ENCODE assay signal across 32 cellular contexts in the genomic region with DNA sequence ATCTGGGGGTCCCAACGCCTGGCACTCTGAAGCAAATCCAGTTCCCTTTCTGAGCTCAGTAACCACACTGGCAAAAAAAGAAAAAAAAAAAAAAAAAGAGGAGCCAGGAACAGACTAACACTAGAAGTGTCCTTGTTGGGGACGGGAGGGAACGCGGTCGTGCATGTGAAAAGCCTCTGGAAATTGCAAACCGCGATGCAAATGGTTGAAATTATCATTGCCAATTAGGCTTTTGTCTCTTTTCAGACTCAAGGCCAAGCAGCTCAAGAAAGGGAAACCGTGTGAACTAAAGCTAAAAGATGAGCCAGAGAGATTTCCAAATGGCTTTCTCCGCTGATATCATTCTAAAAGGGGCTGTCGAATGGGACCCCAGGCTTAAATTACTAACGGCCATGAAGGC. TPM values are rescaled to one million over a fixed set of nuclear protein-coding genes. Genes with fewer than 3 reads are reported as not detected.
DNase-seq lines count a peak whose midpoint lies in the region; ATAC-seq and TF ChIP-seq lines count a peak whose summit lies in the region.
"Had no signal": no experiment of that assay in that cellular context is flagged by ENCODE, and none has a peak within 500 bp of the region (broad histone marks: within the 10 kb centered on the region; RNA-seq: fewer than 3 reads in every experiment).

No MANE protein-coding gene starts in this region.

- H3K79me2 ChIP-seq in hepatocyte, result no peaks in the 10 kb centered on the region

- peaks cover 9% of the 10 kb centered on the region; the same call in 1 of the 2 replicates for H3K27me3 ChIP-seq in H7 (ENCODE audit: control insufficient read depth, insufficient read depth, low read length)
- H3K27me3 ChIP-seq in NT2/D1 (ENCODE audit: insufficient read depth, insufficient read length), result peaks cover 37% of the 10 kb centered on the region
- H3K27me3 ChIP-seq in hepatocyte, result peaks cover 27% of the 10 kb centered on the region
- peaks cover 0 to 48% (median 4%) of the 10 kb centered on the region in 3 donors for H3K27me3 ChIP-seq in psoas muscle (ENCODE audit: insufficient read depth in 3 of 3, low read length in 2 of 3)
- H3K27me3 ChIP-seq in gastroesophageal sphincter, result no peaks in the 10 kb centered on the region
- H3K27me3 ChIP-seq: adrenal gland, body of pancreas, Peyer's patch, tibial artery had no signal

- no peak for TF ChIP-seq POLR2A in gastroesophageal sphincter (IDR thresholded peaks at IDR 0.05)

- H3K9ac ChIP-seq in NT2/D1 (ENCODE audit: insufficient read length, low read depth), result peak overlapping the region; percentile 82

- H4K20me1 ChIP-seq in hepatocyte (ENCODE audit: insufficient read depth, poor library complexity, severe bottlenecking), result no peaks in the 10 kb centered on the region

- ATAC-seq in psoas muscle (no peak), gastroesophageal sphincter (no peak)
- ATAC-seq: activated T-helper 17 cell treated with anti-CD3 and anti-CD28 coated beads, Interleukin-2, amount 50 U/mL, for 72 hours; sciatic nerve had no signal

- peak overlapping the region; percentile 42 for H2AFZ ChIP-seq in hepatocyte

- H3K36me3 ChIP-seq in H7 (replicated peaks; ENCODE audit: control insufficient read depth, insufficient read depth, low read length) (no peaks in the 10 kb centered on the region), NT2/D1 (ENCODE audit: insufficient read depth, insufficient read length, low read length) (peaks cover 13% of the 10 kb centered on the region), hepatocyte (replicated peaks; ENCODE audit: insufficient read depth, low read depth) (no peaks in the 10 kb centered on the region), psoas muscle (ENCODE audit: insufficient read depth in 1 of 2, low read depth in 1 of 2) (no peaks in the 10 kb centered on the region), gastroesophageal sphincter (no peaks in the 10 kb centered on the region)
- H3K36me3 ChIP-seq: adrenal gland, gastrocnemius medialis, Peyer's patch had no signal

- H3K9me3 ChIP-seq in NT2/D1 (ENCODE audit: insufficient read depth, low read length) (no peaks in the 10 kb centered on the region), hepatocyte (ENCODE audit: low read depth) (no peaks in the 10 kb centered on the region), psoas muscle (no peaks in the 10 kb centered on the region), gastroesophageal sphincter (no peaks in the 10 kb centered on the region)
- H3K9me3 ChIP-seq: adrenal gland, body of pancreas, gastrocnemius medialis, Peyer's patch, tibial artery had no signal

- peak overlapping the region; percentile 78 for H3K4me2 ChIP-seq in hepatocyte

- DNase-seq in H7 (peak; percentile 55), NT2/D1 (ENCODE audit: low read depth, low spot score) (peak; percentile 82), hepatocyte (ENCODE audit: low spot score) (no peak), psoas muscle (no peak), mucosa of gallbladder (ENCODE audit: low spot score) (no peak), cortex of kidney (lab: John Stamatoyannopoulos, UW) (no peak)
- DNase-seq: activated CD8-positive, alpha-beta memory T cell treated with anti-CD3 and anti-CD28 coated beads, Interleukin-2, amount 50 U/mL, for 48 hours; activated naive CD4-positive, alpha-beta T cell treated with anti-CD3 and anti-CD28 coated beads, Interleukin-2, amount 10 ng/mL, durations not matched to agents 7 days and 5 days; EL; gastrocnemius medialis; mesenchymal stem cell; NCI-H1436; NCI-H2081; NCI-H345; NCI-H69; Peyer's patch; SHP77; stimulated activated CD4-positive, alpha-beta T cell treated with anti-CD3 and anti-CD28 coated beads, Interleukin-12 subunit alpha, Interleukin-12 subunit beta, amount 100 ng/mL, for 4 hours; stimulated activated CD4-positive, alpha-beta T cell treated with anti-CD3 and anti-CD28 coated beads, Interleukin-4, amount 100 ng/mL, for 1 hour; tibial artery had no signal

- WGBS in hepatocyte (ENCODE audit: low lambda C conversion rate, missing lambda C conversion rate), result 46% methylated on average over 11 of the region's 11 CpGs
- WGBS in psoas muscle, 3 donors, result 45 to 49% (median 49%) methylated on average over 11 of the region's 11 CpGs
- WGBS in gastroesophageal sphincter (ENCODE audit: low coverage in 1 of 2), 2 donors, result 56 to 60% methylated on average over 6 to 10 of the region's 11 CpGs

- TF ChIP-seq CTCF in hepatocyte (IDR thresholded peaks at IDR 0.05; ENCODE audit: poor library complexity) (no peak), psoas muscle (IDR thresholded peaks at IDR 0.05) (no peak), gastroesophageal sphincter (IDR thresholded peaks at IDR 0.05) (no peak)

- intact Hi-C loops in psoas muscle (cut with DNase I), result no loop called here

- TF ChIP-seq EP300 in gastroesophageal sphincter (IDR thresholded peaks at IDR 0.05), result no peak

- no peak overlapping the region for H3K27ac ChIP-seq in hepatocyte
- H3K27ac ChIP-seq in psoas muscle, result no peak overlapping the region
- no peak overlapping the region for H3K27ac ChIP-seq in gastroesophageal sphincter
- H3K27ac ChIP-seq: adrenal gland, gastrocnemius medialis, Peyer's patch had no signal

- H3K9me2 ChIP-seq in hepatocyte (replicated peaks; ENCODE audit: insufficient read depth), result no peaks in the 10 kb centered on the region

- peaks cover 23% of the 10 kb centered on the region for H3K4me1 ChIP-seq in NT2/D1 (ENCODE audit: insufficient read depth, insufficient read length)
- H3K4me1 ChIP-seq in hepatocyte (ENCODE audit: insufficient read depth), result peaks cover 20% of the 10 kb centered on the region
- no peaks in the 10 kb centered on the region for H3K4me1 ChIP-seq in psoas muscle
- peaks cover 0 to 33% (median 0%) of the 10 kb centered on the region in 3 donors for H3K4me1 ChIP-seq in gastroesophageal sphincter
- H3K4me1 ChIP-seq: adrenal gland, Peyer's patch had no signal

- peak overlapping the region; percentile 38; the same call in 1 of the 2 replicates for H3K4me3 ChIP-seq in H7 (ENCODE audit: insufficient read depth, low read depth, low read length)
- peak overlapping the region; percentile 22 for H3K4me3 ChIP-seq in NT2/D1 (ENCODE audit: insufficient read length, low read depth)
- H3K4me3 ChIP-seq in hepatocyte, result no peak overlapping the region
- peak overlapping the region; percentile 38 for H3K4me3 ChIP-seq in psoas muscle
- H3K4me3 ChIP-seq in gastroesophageal sphincter, result no peak overlapping the region
- H3K4me3 ChIP-seq: adrenal gland, body of pancreas, Peyer's patch, tibial artery had no signal

RNA-seq across cellular contexts. Expression of a gene that starts 13.5 kb away (rescaled TPM):
- 2.0 and 4.4 TPM in 2 replicates for total RNA-seq in H7 (2014; rRNA removed; shearing (Covaris generic))
- total RNA-seq in hepatocyte (0.60 and 1.00 TPM in 2 replicates), psoas muscle (under 1 TPM; 0.42 to 0.76 (median 0.51) TPM), mucosa of gallbladder (11.2 TPM), gastroesophageal sphincter (1 to 10 TPM; 2.6 to 6.5 (median 3.4) TPM)
- polyA plus RNA-seq in hepatocyte (2.3 and 4.9 TPM in 2 replicates), psoas muscle (under 1 TPM; 0.08 to 0.32 (median 0.20) TPM)
- total RNA-seq: activated CD4-positive, alpha-beta T cell treated with anti-CD3 and anti-CD28 coated beads for 36 hours; activated CD8-positive, alpha-beta T cell treated with anti-CD3 and anti-CD28 coated beads for 36 hours; activated T-helper 17 cell treated with anti-CD3 and anti-CD28 coated beads, Interleukin-2, amount 50 U/mL, for 72 hours; myocyte; T-helper 2 cell treated with Interferon-gamma antibody and Interleukin-4, amounts not matched to agents 100 ng/mL and 5 ng/mL, for 36 hours had no signal
- polyA plus RNA-seq: AG04450, BJ, fibroblast of lung had no signal

Comparison
In these comparisons a context has a peak if more than half of its experiments do, and no peak if none do; other contexts are left out.
1. DNase-seq: peak in H7 (single experiment) and NT2/D1 (single experiment); none in hepatocyte (single experiment), psoas muscle (0 of 2), mucosa of gallbladder (single experiment) and cortex of kidney (single experiment).
2. H3K4me3 ChIP-seq: peak in H7 (single experiment), NT2/D1 (single experiment) and psoas muscle (single experiment); none in hepatocyte (single experiment) and gastroesophageal sphincter (0 of 2).